Comparison of ENCODE assay signal across 15 cellular contexts in the genomic region with DNA sequence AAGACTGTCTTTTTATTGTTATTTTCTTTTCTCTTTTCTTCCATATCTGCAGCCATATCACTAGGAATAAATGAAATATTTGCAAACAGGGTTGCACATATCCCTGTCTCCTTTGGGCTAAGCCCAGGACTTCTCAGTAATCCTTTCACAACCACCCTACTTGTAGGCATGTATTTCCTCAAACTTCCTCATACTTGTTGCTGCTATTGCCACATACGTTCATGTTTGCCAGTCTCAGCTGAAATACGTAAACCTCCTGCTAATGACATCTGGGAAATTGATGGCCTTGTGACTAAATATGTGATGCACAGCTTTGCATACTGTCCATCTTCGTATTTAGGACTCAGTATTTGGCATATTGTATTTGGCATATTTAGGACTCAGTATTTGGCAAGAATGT.
DNase-seq lines count a peak whose midpoint lies in the region; ATAC-seq and TF ChIP-seq lines count a peak whose summit lies in the region.
"Had no signal": no experiment of that assay in that cellular context is flagged by ENCODE, and none has a peak within 500 bp of the region (broad histone marks: within the 10 kb centered on the region; RNA-seq: fewer than 3 reads in every experiment).

No MANE protein-coding gene starts in this region.

- TF ChIP-seq POLR2A in prostate gland (IDR thresholded peaks at IDR 0.05): no peak

- peak; percentile 64 for DNase-seq in GM03348 (ENCODE audit: low spot score)
- peak; percentile 50 to 92 for DNase-seq in NOMO-1 (lab: John Stamatoyannopoulos, UW; ENCODE audit: unreplicated experiment in 2 of 2)
- peak; percentile 97 for DNase-seq in fibroblast of gingiva (ENCODE audit: low read depth)
- DNase-seq in prostate gland (ENCODE audit: low spot score): peak; percentile 17
- no peak for DNase-seq in stimulated activated CD4-positive, alpha-beta T cell treated with anti-CD3 and anti-CD28 coated beads, Interleukin-4, amount 100 ng/mL, for 4 hours
- no peak for DNase-seq in occipital lobe (lab: John Stamatoyannopoulos, UW)
- DNase-seq: activated CD4-positive, alpha-beta T cell treated with anti-CD3 and anti-CD28 coated beads for 4 hours; activated effector memory CD4-positive, alpha-beta T cell treated with Interleukin-2 at 50 U/mL for 16 hours; left colon; NCI-H526; nucleus accumbens; stimulated activated CD4-positive, alpha-beta T cell treated with anti-CD3 and anti-CD28 coated beads, Interleukin-2, amount 100 ng/mL, for 24 hours; stimulated activated naive CD4-positive, alpha-beta T cell treated with Interleukin-2 at 50 U/mL for 16 hours had no signal

- H3K9me3 ChIP-seq in prostate gland: no peaks in the 10 kb centered on the region

- no peak overlapping the region for H3K4me3 ChIP-seq in prostate gland

- no peak overlapping the region for H3K27ac ChIP-seq in prostate gland

- no peaks in the 10 kb centered on the region for H3K36me3 ChIP-seq in prostate gland

- TF ChIP-seq CTCF in prostate gland (IDR thresholded peaks at IDR 0.05): no peak

- WGBS in prostate gland: 16% methylated on average over 3 of the region's 3 CpGs

- no peaks in the 10 kb centered on the region for H3K4me1 ChIP-seq in prostate gland (replicated peaks)

- H3K27me3 ChIP-seq in prostate gland (replicated peaks; ENCODE audit: insufficient read depth): no peaks in the 10 kb centered on the region

- ATAC-seq in GM21576 (IDR thresholded peaks at IDR 0.05; ENCODE audit: unreplicated experiment) (no peak), GM18861 (IDR thresholded peaks at IDR 0.05; ENCODE audit: unreplicated experiment) (no peak)
- ATAC-seq: left colon had no signal

- intact Hi-C loops in prostate gland (cut with DNase I): no loop called here

Comparison
In these comparisons a context has a peak if more than half of its experiments do, and no peak if none do; other contexts are left out.
1. DNase-seq: peak in GM03348 (single experiment), NOMO-1 (2 of 2), fibroblast of gingiva (single experiment) and prostate gland (single experiment); none in stimulated activated CD4-positive, alpha-beta T cell treated with anti-CD3 and anti-CD28 coated beads, Interleukin-4, amount 100 ng/mL, for 4 hours (0 of 2) and occipital lobe (single experiment).